ENCODE assay signal across 9 cellular contexts in the genomic region with DNA sequence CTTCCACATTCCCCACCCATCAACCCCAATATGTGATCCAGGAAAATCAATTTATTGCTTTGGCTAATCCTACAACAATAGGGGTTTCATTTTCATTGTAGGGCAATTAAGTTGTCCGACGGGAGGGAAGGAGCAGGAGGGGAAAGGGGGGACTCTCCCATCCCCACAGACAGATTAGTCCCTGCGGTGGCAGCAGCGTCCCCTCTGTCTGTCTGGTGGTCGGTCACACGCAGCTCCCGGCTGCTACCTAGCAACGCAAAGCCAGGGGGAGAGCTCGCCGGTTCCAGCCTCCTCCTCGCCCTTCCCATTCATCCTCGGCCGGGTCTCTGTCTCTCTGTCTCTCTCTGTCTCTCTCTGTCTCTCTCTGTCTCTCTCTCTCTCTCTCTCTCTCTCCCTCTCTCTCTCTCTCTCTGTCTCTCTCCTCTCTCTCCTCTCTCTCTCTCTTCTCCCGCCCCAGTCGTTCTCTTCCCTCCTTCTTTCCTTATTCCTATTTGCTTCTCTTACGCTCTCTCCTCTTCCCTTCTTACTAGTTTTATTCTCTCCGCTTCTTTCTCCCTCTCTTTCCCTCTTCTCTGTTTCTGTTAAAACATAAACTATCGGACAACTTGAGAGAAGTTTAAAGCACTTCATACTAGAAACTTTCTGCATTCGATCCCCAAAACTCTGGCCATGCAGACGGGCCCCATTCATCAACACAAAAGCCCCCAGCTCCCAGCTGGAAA. TPM values are rescaled to one million over a fixed set of nuclear protein-coding genes. Genes with fewer than 3 reads are reported as not detected.
DNase-seq lines count a peak whose midpoint lies in the region; ATAC-seq and TF ChIP-seq lines count a peak whose summit lies in the region.
"Had no signal": no experiment of that assay in that cellular context is flagged by ENCODE, and none has a peak within 500 bp of the region (broad histone marks: within the 10 kb centered on the region; RNA-seq: fewer than 3 reads in every experiment).

No MANE protein-coding gene starts in this region.

- H3K27me3 Mint-ChIP-seq in naive thymus-derived CD4-positive, alpha-beta T cell, result peaks cover 39 to 66% (median 57%) of the 10 kb centered on the region in 5 donors

- no peaks in the 10 kb centered on the region for H3K36me3 ChIP-seq in right atrium auricular region
- no peaks in the 10 kb centered on the region for H3K36me3 ChIP-seq in colonic mucosa
- no peaks in the 10 kb centered on the region for H3K36me3 ChIP-seq in naive thymus-derived CD4-positive, alpha-beta T cell (ENCODE audit: control insufficient read depth in 2 of 3, insufficient read depth in 3 of 3, low read length in 3 of 3)
- no peaks in the 10 kb centered on the region for H3K36me3 ChIP-seq in vagina

- CTCF ChIA-PET in naive thymus-derived CD4-positive, alpha-beta T cell (lab: Charles Lee), result no interaction called here

- H3K9ac ChIP-seq in colonic mucosa (ENCODE audit: low read depth in 2 of 2, low read length in 2 of 2), result no peak overlapping the region

- peaks cover 17 to 37% (median 29%) of the 10 kb centered on the region in 7 donors for H3K4me1 Mint-ChIP-seq in naive thymus-derived CD4-positive, alpha-beta T cell

- TF ChIP-seq POLR2A in vagina (IDR thresholded peaks at IDR 0.05), result no peak

- no peak overlapping the region for H3K27ac ChIP-seq in right cardiac atrium (ENCODE audit: low read length)
- no peak overlapping the region for H3K27ac ChIP-seq in right atrium auricular region
- no peak overlapping the region for H3K27ac ChIP-seq in colonic mucosa
- no peak overlapping the region for H3K27ac ChIP-seq in naive thymus-derived CD4-positive, alpha-beta T cell (ENCODE audit: low read depth, low read length)
- H3K27ac ChIP-seq in vagina, result no peak overlapping the region

- H3K9me3 Mint-ChIP-seq in naive thymus-derived CD4-positive, alpha-beta T cell, result peaks cover 0 to 4% (median 0%) of the 10 kb centered on the region in 11 donors

- no peak for TF ChIP-seq CTCF in right atrium auricular region (IDR thresholded peaks at IDR 0.05)
- no peak for TF ChIP-seq CTCF in colonic mucosa (IDR thresholded peaks at IDR 0.05)
- TF ChIP-seq CTCF in vagina (IDR thresholded peaks at IDR 0.05), result no peak

- H3K4me1 ChIP-seq in right cardiac atrium (ENCODE audit: control insufficient read depth, insufficient read depth, low read length), result no peaks in the 10 kb centered on the region
- H3K4me1 ChIP-seq in right atrium auricular region, result peaks cover 0 to 36% of the 10 kb centered on the region in 2 donors
- peaks cover 6% of the 10 kb centered on the region for H3K4me1 ChIP-seq in colonic mucosa
- H3K4me1 ChIP-seq in naive thymus-derived CD4-positive, alpha-beta T cell (ENCODE audit: control insufficient read depth in 2 of 2, insufficient read depth in 2 of 2, low read length in 2 of 2), result peaks cover 11 to 18% of the 10 kb centered on the region in 2 donors
- H3K4me1 ChIP-seq in vagina, result peaks cover 38% of the 10 kb centered on the region

- H3K9me3 ChIP-seq in right cardiac atrium (ENCODE audit: control insufficient read depth, low read length), result no peaks in the 10 kb centered on the region
- no peaks in the 10 kb centered on the region for H3K9me3 ChIP-seq in right atrium auricular region
- no peaks in the 10 kb centered on the region for H3K9me3 ChIP-seq in colonic mucosa
- H3K9me3 ChIP-seq in naive thymus-derived CD4-positive, alpha-beta T cell (ENCODE audit: control insufficient read depth in 2 of 3, low read length in 3 of 3), result no peaks in the 10 kb centered on the region
- H3K9me3 ChIP-seq in vagina, result no peaks in the 10 kb centered on the region

- no peak overlapping the region for H3K27ac Mint-ChIP-seq in naive thymus-derived CD4-positive, alpha-beta T cell

- peak overlapping the region; percentile 59 for H3K4me3 ChIP-seq in right cardiac atrium (ENCODE audit: low read length)
- H3K4me3 ChIP-seq in right atrium auricular region, result peak overlapping the region in 1 of 2 donors; percentile 54
- peak overlapping the region; percentile 40 for H3K4me3 ChIP-seq in colonic mucosa
- peak overlapping the region; percentile 89 for H3K4me3 ChIP-seq in naive thymus-derived CD4-positive, alpha-beta T cell (ENCODE audit: low read length)
- H3K4me3 ChIP-seq in vagina, result peak overlapping the region; percentile 46 to 63

- WGBS in right cardiac atrium, result 15% methylated on average over 20 of the region's 20 CpGs

- POLR2A ChIA-PET in naive thymus-derived CD4-positive, alpha-beta T cell (lab: Charles Lee), result no interaction called here

- no peaks in the 10 kb centered on the region for H3K27me3 ChIP-seq in right cardiac atrium (ENCODE audit: control insufficient read depth, insufficient read depth)
- peaks cover 5 to 10% of the 10 kb centered on the region in 2 donors for H3K27me3 ChIP-seq in right atrium auricular region
- H3K27me3 ChIP-seq in colonic mucosa, result peaks cover 34% of the 10 kb centered on the region
- peaks cover 4 to 15% of the 10 kb centered on the region in 2 donors for H3K27me3 ChIP-seq in naive thymus-derived CD4-positive, alpha-beta T cell (ENCODE audit: control insufficient read depth in 2 of 2, insufficient read depth in 2 of 2, low read length in 2 of 2)
- no peaks in the 10 kb centered on the region for H3K27me3 ChIP-seq in vagina

- intact Hi-C loops in right cardiac atrium (cut with DNase I), result no loop called here
- intact Hi-C loops in colonic mucosa (cut with DNase I), result no loop called here
- intact Hi-C loops in naive thymus-derived CD4-positive, alpha-beta T cell (cut with micrococcal nuclease), result loop anchor here (5.0 to 10.0 kb wide), 8 partner anchors 101 to 1116 kb away; partner anchors contain the start of genes METTL5 (in 2 of the 2), UBR3 (in 2 of the 2), BBS5 (in 1 of the 2) and CERS6 (in 1 of the 2)
- intact Hi-C loops in vagina (cut with DNase I), result no loop called here

- no peak for DNase-seq in right cardiac atrium
- DNase-seq in right atrium auricular region (ENCODE audit: low spot score), result no peak
- no peak for DNase-seq in colonic mucosa
- no peak for DNase-seq in naive thymus-derived CD4-positive, alpha-beta T cell
- no peak for DNase-seq in vagina (ENCODE audit: extremely low spot score in 2 of 2)
- no peak for DNase-seq in glomerular visceral epithelial cell (ENCODE audit: extremely low spot score)
- DNase-seq in NCI-H1930 (lab: John Stamatoyannopoulos, UW), result no peak
- DNase-seq: NK-92 treated with Interleukin-12 subunit alpha and Interleukin-12 subunit beta, amount 100 ng/mL, for 24 hours had no signal

- ATAC-seq in right cardiac atrium (no peak), GM21723 (IDR thresholded peaks at IDR 0.05; ENCODE audit: unreplicated experiment) (no peak)
- no peak for ATAC-seq in naive thymus-derived CD4-positive, alpha-beta T cell

- peaks cover 0 to 3% (median 0%) of the 10 kb centered on the region in 5 donors for H3K36me3 Mint-ChIP-seq in naive thymus-derived CD4-positive, alpha-beta T cell

- H3K4me3 Mint-ChIP-seq in naive thymus-derived CD4-positive, alpha-beta T cell, result peak overlapping the region; percentile 35 to 96 (median 68)

RNA-seq across cellular contexts. Expression of gene LRP2, which starts 1.2 kb away (rescaled TPM):
- under 1 TPM; 0.24 to 0.66 (median 0.38) TPM for total RNA-seq in right cardiac atrium
- polyA plus RNA-seq in right cardiac atrium, result 0.16 TPM
- 10 to 100 TPM in 1 of 2 donors, 1 to 10 TPM in 1; 8.1 to 14.8 TPM for total RNA-seq in right atrium auricular region
- total RNA-seq in colonic mucosa, result under 1 TPM in 1 of 2 donors, not detected in 1; 0.05 TPM
- total RNA-seq in naive thymus-derived CD4-positive, alpha-beta T cell, result under 1 TPM in 1 of 5 experiments, not detected in 4; 0.15 TPM
- not detected for polyA plus RNA-seq in naive thymus-derived CD4-positive, alpha-beta T cell
- not detected for total RNA-seq in vagina

Comparison
In these comparisons a context has a peak if more than half of its experiments do, and no peak if none do; other contexts are left out.
1. intact Hi-C loops: an anchor here in naive thymus-derived CD4-positive, alpha-beta T cell (5.0 to 10.0 kb wide); none called in right cardiac atrium, colonic mucosa and vagina.